Comparison of ENCODE assay signal across 21 cellular contexts in genomic region chr17:82148997-82149396, GRCh38.
"Had no signal": no experiment of that assay in that cellular context is flagged by ENCODE, and none has a peak within 500 bp of the region (broad histone marks: within the 10 kb centered on the region; RNA-seq: fewer than 3 reads in every experiment).

No MANE protein-coding gene starts in this region.

- H3K27ac ChIP-seq: lower lobe of right lung, prostate gland, sigmoid colon, spleen, testis, tibial artery had no signal

- H3K4me1 ChIP-seq: sigmoid colon, testis had no signal

- H3K36me3 ChIP-seq: lower lobe of right lung, prostate gland had no signal

- DNase-seq: cortex of kidney; effector memory CD8-positive, alpha-beta T cell; hypothalamus; immature natural killer cell; islet precursor cell; left ventricle myocardium superior; lower lobe of right lung; nephron progenitor cell; nucleus accumbens; right cardiac atrium; sigmoid colon; spleen; stimulated activated CD4-positive, alpha-beta T cell treated with anti-CD3 and anti-CD28 coated beads, Interleukin-4, amount 100 ng/mL, for 4 hours; stimulated activated naive CD8-positive, alpha-beta T cell treated with anti-CD3 and anti-CD28 coated beads, Interleukin-15, Interleukin-2, amounts not matched to agents 100 U/mL and 50 U/mL, for 24 hours; testis; tibial artery had no signal

- ATAC-seq: effector memory CD8-positive, alpha-beta T cell; left ventricle myocardium superior; lower lobe of right lung; naive thymus-derived CD8-positive, alpha-beta T cell; right cardiac atrium; stimulated activated memory B cell treated with anti-CD40 and anti-IgM and Interleukin-4, amounts not matched to agents 10 μg/mL and 1 μg/mL and 100 μg/mL, for 72 hours; stimulated activated naive CD8-positive, alpha-beta T cell treated with anti-CD3 and anti-CD28 coated beads, Interleukin-15, Interleukin-2, amounts not matched to agents 100 U/mL and 50 U/mL, for 24 hours had no signal

- H3K27me3 ChIP-seq: sigmoid colon, spleen, testis, tibial artery had no signal

- FAIRE-seq: endometrium, frontal cortex had no signal

- H3K9me3 ChIP-seq: lower lobe of right lung, prostate gland, sigmoid colon, spleen, testis, tibial artery had no signal

- H3K4me3 ChIP-seq: lower lobe of right lung, prostate gland, sigmoid colon, spleen, testis, tibial artery had no signal
